In genomic region chr9:6080154-6080716, GRCh38 we compare ENCODE assay signal across 8 cellular contexts.
DNase-seq lines count a peak whose midpoint lies in the region; ATAC-seq and TF ChIP-seq lines count a peak whose summit lies in the region.

No MANE protein-coding gene starts in this region.

- intact Hi-C loops in breast epithelium (cut with DNase I; ENCODE audit: low total_unique reads): no loop called here

- DNase-seq in GM04504 (ENCODE audit: low read depth) (peak; percentile 60), NCI-H2029 treated with DMSO at 0.1 percent for 48 hours (lab: John Stamatoyannopoulos, UW) (peak; percentile 71), breast epithelium (ENCODE audit: low spot score in 2 of 2) (peak; percentile 90 to 92)

- ATAC-seq in HG02798 (IDR thresholded peaks at IDR 0.05; ENCODE audit: poor library complexity, unreplicated experiment) (peak; percentile 96), GM19351 (IDR thresholded peaks at IDR 0.05; ENCODE audit: unreplicated experiment) (no peak)

- H3K27ac ChIP-seq in VCaP (peak overlapping the region; percentile 60), breast epithelium (peak overlapping the region; percentile 80 to 83), iPS-20b (ENCODE audit: low read length) (peak overlapping the region; percentile 48), skin epidermis (peak overlapping the region in 14 of 21 experiments; percentile 6 to 79 (median 58))

- no peaks in the 10 kb centered on the region for H3K4me1 ChIP-seq in breast epithelium
- peaks cover 22% of the 10 kb centered on the region; the same call in 1 of the 2 replicates for H3K4me1 ChIP-seq in iPS-20b (ENCODE audit: insufficient read depth, low read length)

- H3K9ac ChIP-seq in iPS-20b (ENCODE audit: low read depth, low read length): peak overlapping the region; percentile 60; the same call in 1 of the 2 replicates

- TF ChIP-seq POLR2A in breast epithelium (IDR thresholded peaks at IDR 0.05): no peak

- H3K27me3 ChIP-seq in breast epithelium (no peaks in the 10 kb centered on the region), iPS-20b (ENCODE audit: insufficient read depth, low read length) (no peaks in the 10 kb centered on the region)

- H3K9me3 ChIP-seq in breast epithelium (no peaks in the 10 kb centered on the region), iPS-20b (ENCODE audit: insufficient read depth, low read depth, low read length) (no peaks in the 10 kb centered on the region)

- H3K36me3 ChIP-seq in breast epithelium (no peaks in the 10 kb centered on the region), iPS-20b (ENCODE audit: insufficient read depth, low read depth, low read length) (no peaks in the 10 kb centered on the region)

- H3K4me3 ChIP-seq in breast epithelium: peak overlapping the region; percentile 31 to 63 (median 52)
- H3K4me3 ChIP-seq in iPS-20b (ENCODE audit: low read length): peak overlapping the region; percentile 61
- H3K4me3 ChIP-seq in skin epidermis: peak overlapping the region; percentile 1 to 47 (median 26)

- TF ChIP-seq CTCF in VCaP (conservative IDR thresholded peaks at IDR 0.05): no peak
- TF ChIP-seq CTCF in breast epithelium (IDR thresholded peaks at IDR 0.05): peak in 2 of 3 donors; percentile 11 to 25
